ENCODE assay signal across 8 cellular contexts in genomic region chr18:11946756-11947155, GRCh38. TPM values are rescaled to one million over a fixed set of nuclear protein-coding genes. Genes with fewer than 3 reads are reported as not detected.
DNase-seq lines count a peak whose midpoint lies in the region; ATAC-seq and TF ChIP-seq lines count a peak whose summit lies in the region.

No MANE protein-coding gene starts in this region.

- H3K4me3 ChIP-seq in SJCRH30 (peak overlapping the region; percentile 56), fibroblast of mammary gland (ENCODE audit: control insufficient read depth, low read depth, low read length) (peak overlapping the region; percentile 20), trophoblast cell (ENCODE audit: low read depth, low read length) (no peak overlapping the region)

- peak overlapping the region; percentile 85 for H3K14ac ChIP-seq in trophoblast cell (ENCODE audit: low read length)

- H3K4me1 ChIP-seq in SJCRH30 = peaks cover 3% of the 10 kb centered on the region; the same call in 1 of the 2 replicates
- H3K4me1 ChIP-seq in trophoblast cell (ENCODE audit: control insufficient read depth in 1 of 2, insufficient read depth in 2 of 2, low read length in 2 of 2) = peaks cover 23 to 24% of the 10 kb centered on the region in 2 experiments

- H2BK120ac ChIP-seq in trophoblast cell (ENCODE audit: insufficient read depth, low read length, poor library complexity) = peak overlapping the region; percentile 63

- H2AK5ac ChIP-seq in trophoblast cell (ENCODE audit: low read length) = no peak overlapping the region

- H3K27me3 ChIP-seq in SJCRH30 = no peaks in the 10 kb centered on the region
- H3K27me3 ChIP-seq in trophoblast cell (ENCODE audit: insufficient read depth, low read length) = no peaks in the 10 kb centered on the region

- H3K36me3 Mint-ChIP-seq in endothelial cell (ENCODE audit: low read depth, unreplicated experiment) = peaks cover 4% of the 10 kb centered on the region

- no peak overlapping the region for H3K18ac ChIP-seq in trophoblast cell (ENCODE audit: low read length)

- H3K27me3 Mint-ChIP-seq in endothelial cell (ENCODE audit: unreplicated experiment) = peaks cover 1% of the 10 kb centered on the region

- H3K23ac ChIP-seq in trophoblast cell (ENCODE audit: low read length) = no peak overlapping the region

- H3K27ac Mint-ChIP-seq in endothelial cell (ENCODE audit: unreplicated experiment) = no peak overlapping the region

- no CpG with 5 or more reads among the region's 3 CpGs for WGBS in trophoblast cell (ENCODE audit: extremely low coverage, insufficient coverage, insufficient read length)

- DNase-seq in SJCRH30 = peak; percentile 23 to 43
- DNase-seq in fibroblast of mammary gland (ENCODE audit: low read depth) = peak; percentile 73
- DNase-seq in trophoblast cell = peak in 1 of 2 donors; percentile 8
- DNase-seq in endothelial cell (ENCODE audit: low spot score) = no peak
- DNase-seq in substantia nigra (lab: John Stamatoyannopoulos, UW) = no peak

- H3K9me3 Mint-ChIP-seq in endothelial cell (ENCODE audit: unreplicated experiment) = no peaks in the 10 kb centered on the region

- no peaks in the 10 kb centered on the region for H3K79me2 ChIP-seq in trophoblast cell (ENCODE audit: control insufficient read depth, insufficient read depth, low read length, poor library complexity)

- peak overlapping the region; percentile 39 for H3K4me2 ChIP-seq in trophoblast cell (ENCODE audit: low read length)

- H2AFZ ChIP-seq in trophoblast cell (ENCODE audit: insufficient read depth, low read length, poor library complexity) = no peak overlapping the region

- no peak overlapping the region for H3K9ac ChIP-seq in trophoblast cell (ENCODE audit: low read length)

- no peak overlapping the region for H3K4ac ChIP-seq in trophoblast cell (ENCODE audit: low read depth, low read length)

- TF ChIP-seq CTCF in fibroblast of mammary gland (conservative IDR thresholded peaks at IDR 0.05; ENCODE audit: control insufficient read depth, insufficient read depth, low read depth, low read length) (no peak), endothelial cell (IDR thresholded peaks at IDR 0.05; ENCODE audit: unreplicated experiment) (no peak)

- peak overlapping the region; percentile 69 for H2BK12ac ChIP-seq in trophoblast cell (ENCODE audit: low read length)

- peak overlapping the region; percentile 74 for H4K8ac ChIP-seq in trophoblast cell (ENCODE audit: low read depth, low read length)

- H4K12ac ChIP-seq in trophoblast cell (ENCODE audit: low read depth, low read length) = no peak overlapping the region

- H3K9me3 ChIP-seq in SJCRH30 (replicated peaks) (no peaks in the 10 kb centered on the region), trophoblast cell (ENCODE audit: insufficient read depth, low read depth, low read length) (peaks cover 2% of the 10 kb centered on the region)

- H4K91ac ChIP-seq in trophoblast cell (ENCODE audit: low read depth, low read length) = peak overlapping the region; percentile 70

- H2BK5ac ChIP-seq in trophoblast cell (ENCODE audit: low read depth, low read length, poor library complexity) = peak overlapping the region; percentile 87

- H3K27ac ChIP-seq in SJCRH30 = peak overlapping the region; percentile 88
- peak overlapping the region; percentile 53 for H3K27ac ChIP-seq in trophoblast cell (ENCODE audit: low read depth, low read length)
- no peak overlapping the region for H3K27ac ChIP-seq in substantia nigra (ENCODE audit: low read depth, low read length, poor library complexity, severe bottlenecking)

- peaks cover 5% of the 10 kb centered on the region for H3K4me1 Mint-ChIP-seq in endothelial cell (ENCODE audit: unreplicated experiment)

- ATAC-seq in GM21528 (IDR thresholded peaks at IDR 0.05; ENCODE audit: low FRiP score, unreplicated experiment) (peak; percentile 10), HG03039 (IDR thresholded peaks at IDR 0.05; ENCODE audit: unreplicated experiment) (no peak), HG03196 (IDR thresholded peaks at IDR 0.05; ENCODE audit: unreplicated experiment) (no peak)

- H3K4me3 Mint-ChIP-seq in endothelial cell (ENCODE audit: unreplicated experiment) = no peak overlapping the region

- no peaks in the 10 kb centered on the region for H3K36me3 ChIP-seq in SJCRH30
- no peaks in the 10 kb centered on the region for H3K36me3 ChIP-seq in trophoblast cell (ENCODE audit: control insufficient read depth in 1 of 2, insufficient read depth in 2 of 2, low read length in 2 of 2)

- H3K79me1 ChIP-seq in trophoblast cell (ENCODE audit: low read length) = peaks cover 13% of the 10 kb centered on the region

RNA-seq across cellular contexts. Expression of gene IMPA2, which starts 34.6 kb away (rescaled TPM):
- 35.8 and 36.6 TPM in 2 replicates for total RNA-seq in SJCRH30 (2014; rRNA removed; shearing (Covaris generic))
- 43.9 and 45.4 TPM in 2 replicates for polyA plus RNA-seq in trophoblast cell (2013)
- total RNA-seq in endothelial cell (ENCODE audit: unreplicated experiment) = 24.1 TPM

RNA-seq across cellular contexts. Expression of gene MPPE1, which starts 38.6 kb away (rescaled TPM):
- total RNA-seq in SJCRH30 (2014; rRNA removed; shearing (Covaris generic)) = 13.7 and 14.7 TPM in 2 replicates
- 8.7 and 9.5 TPM in 2 replicates for polyA plus RNA-seq in trophoblast cell (2013)
- total RNA-seq in endothelial cell (ENCODE audit: unreplicated experiment) = 32.8 TPM

Comparison
In these comparisons a context has a peak if more than half of its experiments do, and no peak if none do; other contexts are left out.
1. DNase-seq: peak in SJCRH30 (2 of 2) and fibroblast of mammary gland (single experiment); none in endothelial cell (single experiment) and substantia nigra (0 of 49).